16 cellular contexts compared by ENCODE assay signal in the genomic region with DNA sequence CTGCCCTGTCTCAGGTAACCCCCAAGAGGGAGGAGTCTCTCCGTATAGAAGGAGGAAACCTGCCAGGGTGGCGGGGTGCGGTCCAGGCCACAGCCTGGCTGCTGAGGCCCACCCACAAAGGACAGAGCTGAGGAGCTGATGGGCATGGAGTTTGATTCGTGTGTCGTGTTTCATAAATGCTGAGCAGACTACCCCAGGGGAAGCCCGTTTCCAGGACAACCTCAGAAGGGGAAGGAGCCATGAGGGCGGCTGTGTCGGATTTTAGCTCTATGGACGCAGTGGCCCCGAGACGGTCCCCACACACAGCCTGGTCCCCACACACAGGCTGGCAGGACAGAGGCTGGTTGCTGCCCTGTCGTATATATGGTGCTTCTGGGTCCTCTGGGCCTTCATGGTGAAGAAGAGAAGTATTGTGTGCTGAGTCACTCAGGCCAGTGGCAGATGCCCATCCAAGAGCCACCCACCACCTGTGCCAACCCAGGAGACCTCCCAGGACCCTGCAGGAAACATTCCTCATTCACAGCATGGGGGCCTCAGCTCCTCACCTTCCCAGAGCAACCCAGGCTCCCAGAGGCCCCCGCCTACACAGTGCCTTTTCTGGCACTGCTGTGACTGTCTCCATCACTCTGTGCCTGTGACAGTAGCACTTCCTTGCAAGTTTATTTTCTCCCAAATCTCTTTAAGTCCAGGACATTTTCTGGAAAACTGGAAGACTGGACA.
DNase-seq lines count a peak whose midpoint lies in the region; ATAC-seq and TF ChIP-seq lines count a peak whose summit lies in the region.
"Had no signal": no experiment of that assay in that cellular context is flagged by ENCODE, and none has a peak within 500 bp of the region (broad histone marks: within the 10 kb centered on the region; RNA-seq: fewer than 3 reads in every experiment).

No MANE protein-coding gene starts in this region.

- H3K27ac ChIP-seq in layer of hippocampus (ENCODE audit: low read depth, low read length) (peak overlapping the region; percentile 30), aorta (ENCODE audit: low read depth in 1 of 2, low read length in 2 of 2) (no peak overlapping the region), colonic mucosa (no peak overlapping the region)
- H3K27ac ChIP-seq: C4-2B had no signal

- H3K36me3 ChIP-seq in aorta (ENCODE audit: control insufficient read depth in 1 of 2, insufficient read depth in 2 of 2, low read length in 1 of 2) = no peaks in the 10 kb centered on the region
- H3K36me3 ChIP-seq in colonic mucosa = no peaks in the 10 kb centered on the region
- H3K36me3 ChIP-seq: MG63 had no signal

- peaks cover 27% of the 10 kb centered on the region for H3K4me1 Mint-ChIP-seq in stimulated activated naive CD8-positive, alpha-beta T cell treated with anti-CD3 and anti-CD28 coated beads, Interleukin-15, amount 100 ng/mL, for 72 hours

- H3K9ac ChIP-seq in colonic mucosa (ENCODE audit: low read depth in 2 of 2, low read length in 2 of 2) = no peak overlapping the region

- ATAC-seq in stimulated activated naive CD8-positive, alpha-beta T cell treated with anti-CD3 and anti-CD28 coated beads, Interleukin-15, amount 100 ng/mL, for 72 hours = peak; percentile 29
- ATAC-seq in stimulated activated naive CD8-positive, alpha-beta T cell treated with anti-CD3 and anti-CD28 coated beads, Interleukin-15, Interleukin-2, amounts not matched to agents 100 U/mL and 50 U/mL, for 24 hours = no peak
- ATAC-seq in aorta (ENCODE audit: low FRiP score) = no peak
- ATAC-seq in HG03521 (IDR thresholded peaks at IDR 0.05; ENCODE audit: unreplicated experiment) = no peak

- 75 to 78% methylated on average over 13 of the region's 13 CpGs for WGBS in aorta, 2 donors

- H3K9me3 Mint-ChIP-seq in stimulated activated naive CD8-positive, alpha-beta T cell treated with anti-CD3 and anti-CD28 coated beads, Interleukin-15, amount 100 ng/mL, for 72 hours = no peaks in the 10 kb centered on the region

- no peak overlapping the region for H3K27ac Mint-ChIP-seq in stimulated activated naive CD8-positive, alpha-beta T cell treated with anti-CD3 and anti-CD28 coated beads, Interleukin-15, amount 100 ng/mL, for 72 hours

- H3K9me3 ChIP-seq in aorta (ENCODE audit: control insufficient read depth, low read length) = no peaks in the 10 kb centered on the region
- no peaks in the 10 kb centered on the region for H3K9me3 ChIP-seq in colonic mucosa
- H3K9me3 ChIP-seq: A549, MG63 had no signal

- H3K4me1 ChIP-seq in aorta (ENCODE audit: control insufficient read depth in 1 of 2, insufficient read depth in 2 of 2, low read length in 2 of 2) (no peaks in the 10 kb centered on the region), colonic mucosa (no peaks in the 10 kb centered on the region)
- H3K4me1 ChIP-seq: A549 had no signal

- H3K27me3 Mint-ChIP-seq in stimulated activated naive CD8-positive, alpha-beta T cell treated with anti-CD3 and anti-CD28 coated beads, Interleukin-15, amount 100 ng/mL, for 72 hours = no peaks in the 10 kb centered on the region

- H3K4me3 Mint-ChIP-seq in stimulated activated naive CD8-positive, alpha-beta T cell treated with anti-CD3 and anti-CD28 coated beads, Interleukin-15, amount 100 ng/mL, for 72 hours = no peak overlapping the region

- H3K27me3 ChIP-seq in layer of hippocampus (ENCODE audit: control insufficient read depth, insufficient read depth, low read length) (no peaks in the 10 kb centered on the region), aorta (ENCODE audit: control insufficient read depth in 1 of 2, insufficient read depth in 2 of 2, low read length in 1 of 2) (no peaks in the 10 kb centered on the region), colonic mucosa (no peaks in the 10 kb centered on the region)
- H3K27me3 ChIP-seq: MG63 had no signal

- no peak for TF ChIP-seq CTCF in colonic mucosa (IDR thresholded peaks at IDR 0.05)

- no peak overlapping the region for H3K4me3 ChIP-seq in aorta (ENCODE audit: low read length in 2 of 2)
- H3K4me3 ChIP-seq in colonic mucosa = no peak overlapping the region
- H3K4me3 ChIP-seq: A549, MG63 had no signal

- intact Hi-C loops in posterior vena cava (cut with DNase I) = no loop called here
- intact Hi-C loops in aorta (cut with DNase I) = no loop called here
- intact Hi-C loops in colonic mucosa (cut with DNase I) = loop anchor here (10.0 kb wide), 1 partner anchor 316 kb away; no protein-coding TSS in a partner anchor

- DNase-seq in stimulated activated naive CD8-positive, alpha-beta T cell treated with anti-CD3 and anti-CD28 coated beads, Interleukin-15, amount 100 ng/mL, for 72 hours = no peak
- DNase-seq in stimulated activated naive CD8-positive, alpha-beta T cell treated with anti-CD3 and anti-CD28 coated beads, Interleukin-15, Interleukin-2, amounts not matched to agents 100 U/mL and 50 U/mL, for 24 hours = no peak
- DNase-seq in posterior vena cava (ENCODE audit: low spot score) (peak; percentile 46), aorta (no peak), anterior cingulate cortex (lab: John Stamatoyannopoulos, UW) (no peak), colonic mucosa (no peak)
- DNase-seq: COR-L47; MG63; NCI-H1105 treated with DMSO at 0.1 percent for 48 hours; NCI-H187 treated with DMSO at 0.1 percent for 48 hours; NK-92 treated with Interleukin-12 subunit alpha and Interleukin-12 subunit beta, amount 100 ng/mL, for 24 hours; SHP77 treated with DMSO at 0.1 percent for 48 hours had no signal
